In genomic region chr4:25817059-25817681, GRCh38 we compare ENCODE assay signal across 13 cellular contexts. TPM values are rescaled to one million over a fixed set of nuclear protein-coding genes. Genes with fewer than 3 reads are reported as not detected.
A peak's percentile ranks its signal among the peaks of the same experiment; 100 is the strongest.
DNase-seq lines count a peak whose midpoint lies in the region; TF ChIP-seq lines count a peak whose summit lies in the region.
"Had no signal": no experiment of that assay in that cellular context is flagged by ENCODE, and none has a peak within 500 bp of the region (broad histone marks: within the 10 kb centered on the region; RNA-seq: fewer than 3 reads in every experiment).

No MANE protein-coding gene starts in this region.

- H3K27ac ChIP-seq in SK-N-SH (ENCODE audit: low read depth in 2 of 2, low read length in 1 of 2) (peak overlapping the region in 1 of 2 experiments; percentile 72; a peak in 2 of 4 replicates), smooth muscle cell (ENCODE audit: low read depth) (peak overlapping the region; percentile 70), stomach (no peak overlapping the region)
- H3K27ac ChIP-seq: SJCRH30 had no signal

- intact Hi-C loops in stomach (cut with DNase I; ENCODE audit: low total_unique reads) = no loop called here

- H3K4me3 ChIP-seq in SK-N-SH (ENCODE audit: low read depth in 2 of 2, low read length in 1 of 2) (no peak overlapping the region), fibroblast of mammary gland (ENCODE audit: control insufficient read depth, low read depth, low read length) (no peak overlapping the region), smooth muscle cell (no peak overlapping the region), stomach (no peak overlapping the region)
- H3K4me3 ChIP-seq: SJCRH30 had no signal

- CTCF ChIA-PET in SK-N-SH (lab: Yijun Ruan, JAX) = interaction anchor here (0.8 kb wide), 1 partner anchor 25 kb away, joined by 3 read pairs; no protein-coding TSS in a partner anchor

- 32% methylated on average over 8 of the region's 8 CpGs for WGBS in SK-N-SH (ENCODE audit: low lambda C conversion rate)
- WGBS in smooth muscle cell (ENCODE audit: low lambda C conversion rate) = 57% methylated on average over 8 of the region's 8 CpGs
- WGBS in stomach, 5 donors = 77 to 87% (median 83%) methylated on average over 8 of the region's 8 CpGs

- H3K79me2 ChIP-seq in SK-N-SH (ENCODE audit: insufficient read depth) (no peaks in the 10 kb centered on the region), smooth muscle cell (ENCODE audit: low read depth) (no peaks in the 10 kb centered on the region)

- no peak for TF ChIP-seq RAD21 in SK-N-SH (IDR thresholded peaks at IDR 0.05; ENCODE audit: low read length)

- no peaks in the 10 kb centered on the region for H3K9me2 ChIP-seq in SK-N-SH

- peak; percentile 48 for DNase-seq in GM04504 (ENCODE audit: low read depth)
- no peak for DNase-seq in SK-N-SH
- peak; percentile 80 for DNase-seq in fibroblast of mammary gland (ENCODE audit: low read depth)
- no peak for DNase-seq in smooth muscle cell (lab: John Stamatoyannopoulos, UW; ENCODE audit: unreplicated experiment)
- no peak for DNase-seq in stomach
- no peak for DNase-seq in NCI-H526 (lab: John Stamatoyannopoulos, UW)
- no peak for DNase-seq in retina
- DNase-seq: activated CD4-positive, alpha-beta memory T cell treated with anti-CD3 and anti-CD28 coated beads, Interleukin-2, amount 10 ng/mL, durations not matched to agents 7 days and 5 days; CD4-positive, CD25-positive, alpha-beta regulatory T cell; kidney; NCI-H1092 treated with DMSO at 0.1 percent for 48 hours; SJCRH30; substantia nigra had no signal

- H3K9me3 ChIP-seq in SK-N-SH (no peaks in the 10 kb centered on the region), smooth muscle cell (replicated peaks; ENCODE audit: low read depth) (no peaks in the 10 kb centered on the region), stomach (no peaks in the 10 kb centered on the region)
- H3K9me3 ChIP-seq: SJCRH30 had no signal

- no peak for TF ChIP-seq POLR2A in stomach (IDR thresholded peaks at IDR 0.05)

- TF ChIP-seq CTCF in SK-N-SH (IDR thresholded peaks at IDR 0.05) (no peak), fibroblast of mammary gland (conservative IDR thresholded peaks at IDR 0.05; ENCODE audit: control insufficient read depth, insufficient read depth, low read depth, low read length) (no peak), smooth muscle cell (IDR thresholded peaks at IDR 0.05; ENCODE audit: borderline replicate concordance, insufficient read depth, poor library complexity, severe bottlenecking) (no peak), stomach (IDR thresholded peaks at IDR 0.05) (no peak)

- H3K4me1 ChIP-seq in SK-N-SH (ENCODE audit: control insufficient read depth in 1 of 2, insufficient read depth in 2 of 2, low read depth in 1 of 2, low read length in 1 of 2) = peaks cover 0 to 42% of the 10 kb centered on the region in 2 experiments; a peak in 2 of 4 replicates
- peaks cover 21% of the 10 kb centered on the region for H3K4me1 ChIP-seq in smooth muscle cell (ENCODE audit: low read depth)
- H3K4me1 ChIP-seq in stomach = peaks cover 5 to 23% (median 9%) of the 10 kb centered on the region in 4 donors

- no peak overlapping the region for H2AFZ ChIP-seq in SK-N-SH (ENCODE audit: low read depth)
- no peak overlapping the region for H2AFZ ChIP-seq in smooth muscle cell (ENCODE audit: low read depth)

- POLR2A ChIA-PET in SK-N-SH (lab: Yijun Ruan, JAX) = no interaction called here

- H4K20me1 ChIP-seq in SK-N-SH (ENCODE audit: insufficient read depth) = no peaks in the 10 kb centered on the region
- H4K20me1 ChIP-seq in smooth muscle cell (ENCODE audit: low read depth) = no peaks in the 10 kb centered on the region

- TF ChIP-seq EP300 in SK-N-SH (IDR thresholded peaks at IDR 0.05; ENCODE audit: borderline replicate concordance in 1 of 2, low read depth in 1 of 2, low read length in 1 of 2) (peak in 1 of 2 experiments; percentile 60; a peak in 1 of 4 replicates), stomach (IDR thresholded peaks at IDR 0.05) (no peak)

- H3K4me2 ChIP-seq in SK-N-SH = peak overlapping the region; percentile 21
- no peak overlapping the region for H3K4me2 ChIP-seq in smooth muscle cell

- H3K36me3 ChIP-seq in SK-N-SH (replicated peaks in 1 of 2; ENCODE audit: control insufficient read depth in 1 of 2, insufficient read depth in 2 of 2, low read length in 1 of 2) (no peaks in the 10 kb centered on the region), smooth muscle cell (ENCODE audit: low read depth) (no peaks in the 10 kb centered on the region), stomach (peaks cover 19 to 80% (median 53%) of the 10 kb centered on the region in 4 donors)

- H3F3A ChIP-seq in SK-N-SH (replicated peaks; ENCODE audit: insufficient read depth) (peaks cover 38% of the 10 kb centered on the region), smooth muscle cell (ENCODE audit: low read depth) (peaks cover 4% of the 10 kb centered on the region)

- H3K27me3 ChIP-seq in SK-N-SH (ENCODE audit: insufficient read depth) = no peaks in the 10 kb centered on the region
- no peaks in the 10 kb centered on the region for H3K27me3 ChIP-seq in smooth muscle cell (ENCODE audit: low read depth)
- no peaks in the 10 kb centered on the region for H3K27me3 ChIP-seq in stomach
- H3K27me3 ChIP-seq: SJCRH30 had no signal

- H3K9ac ChIP-seq in SK-N-SH (peak overlapping the region; percentile 35), smooth muscle cell (ENCODE audit: low read depth) (no peak overlapping the region)

TF ChIP-seq in SK-N-SH, 30 proteins besides CTCF, POLR2A, EP300 and RAD21:
- TF ChIP-seq NFIC (IDR thresholded peaks at IDR 0.05; ENCODE audit: borderline replicate concordance) (peak; percentile 58), TEAD4 (IDR thresholded peaks at IDR 0.05; ENCODE audit: borderline replicate concordance, insufficient read depth) (peak; percentile 75; the same call in 1 of the 2 replicates), USF2 (IDR thresholded peaks at IDR 0.05; ENCODE audit: borderline replicate concordance, low read depth, low read length) (no peak), RXRA (IDR thresholded peaks at IDR 0.05; ENCODE audit: borderline replicate concordance, low read depth) (0 out of 2 replicates have a peak, but pooled peaks have one; percentile 7), FOXM1 (IDR thresholded peaks at IDR 0.05; ENCODE audit: low read depth) (no peak), PBX3 (IDR thresholded peaks at IDR 0.05) (peak; percentile 47), TCF12 (IDR thresholded peaks at IDR 0.05) (peak; percentile 61), FOSL2 (IDR thresholded peaks at IDR 0.05; ENCODE audit: borderline replicate concordance, low read depth) (peak; percentile 74), SMC3 (IDR thresholded peaks at IDR 0.05; ENCODE audit: low read depth, low read length) (no peak), MEF2A (IDR thresholded peaks at IDR 0.05; ENCODE audit: borderline replicate concordance, low read depth) (no peak), JUND (IDR thresholded peaks at IDR 0.05) (peak; percentile 64), GABPA (IDR thresholded peaks at IDR 0.05; ENCODE audit: low read depth) (no peak)

RNA-seq across cellular contexts. Expression of gene SEL1L3, which starts 45.6 kb away (rescaled TPM):
- polyA plus RNA-seq in SK-N-SH (2012; rRNA removed) (2.2 and 3.7 TPM in 2 replicates), smooth muscle cell (8.8 and 9.3 TPM in 2 replicates), stomach (10 to 100 TPM; 16.6 to 48.1 (median 21.5) TPM)
- 3.8 and 4.1 TPM in 2 replicates for polyA plus RNA-seq in SK-N-SH (2012; cell fraction: cytosol; rRNA removed)
- 1.8 and 3.8 TPM in 2 replicates for polyA plus RNA-seq in SK-N-SH (2012; cell fraction: nucleus; rRNA removed)
- total RNA-seq in smooth muscle cell (14.0 and 24.6 TPM in 2 replicates), stomach (100 to 1,000 TPM in 3 of 5 donors, 10 to 100 TPM in 1, 1 to 10 TPM in 1; 4.1 to 173 (median 113) TPM)

Comparison
In these comparisons a context has a peak if more than half of its experiments do, and no peak if none do; other contexts are left out.
1. DNase-seq: peak in GM04504 (single experiment) and fibroblast of mammary gland (single experiment); none in SK-N-SH (single experiment), smooth muscle cell (single experiment), stomach (single experiment), NCI-H526 (0 of 2) and retina (single experiment).